8 cellular contexts compared by ENCODE assay signal in the genomic region with DNA sequence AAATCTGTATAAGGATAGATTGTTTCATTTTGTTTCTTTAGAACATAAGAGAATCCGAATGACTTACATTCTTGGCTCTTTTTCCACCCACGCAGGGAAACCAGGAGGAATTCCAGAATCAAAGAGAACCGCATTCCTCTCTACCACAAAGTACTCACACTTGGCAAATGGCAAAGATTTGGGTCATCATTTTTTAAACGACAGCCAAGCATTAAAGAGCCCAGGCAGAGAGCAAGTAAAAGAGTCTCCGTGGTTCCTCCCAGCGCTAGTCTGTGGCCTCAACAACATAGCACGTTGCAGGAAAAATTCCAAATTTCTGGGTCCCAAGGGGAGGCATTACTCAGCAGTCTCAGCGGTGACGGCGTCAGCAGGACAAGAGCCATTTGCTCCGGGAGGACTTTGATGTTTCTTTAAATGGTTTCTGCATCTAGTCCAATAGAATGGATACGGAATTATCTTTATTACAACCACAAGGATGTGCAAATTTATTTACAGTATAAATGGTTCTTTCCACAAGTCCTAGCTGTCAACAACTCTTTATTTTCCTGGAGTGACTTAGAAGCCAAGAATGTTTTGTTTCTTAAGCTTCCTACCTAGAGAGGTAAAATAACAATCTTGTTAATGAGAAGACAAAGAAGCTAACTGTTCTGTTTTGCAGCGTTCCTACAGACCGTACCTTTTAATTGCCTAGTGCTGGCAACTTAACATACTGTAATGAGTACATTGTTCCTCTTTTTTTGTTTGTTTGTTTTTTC.
A peak's percentile ranks its signal among the peaks of the same experiment; 100 is the strongest.
DNase-seq lines count a peak whose midpoint lies in the region; ATAC-seq and TF ChIP-seq lines count a peak whose summit lies in the region.

No MANE protein-coding gene starts in this region.

- DNase-seq in AG09319 (ENCODE audit: extremely low read depth, low read depth), result peak; percentile 84
- peak; percentile 22 for DNase-seq in NCI-H2196 (lab: John Stamatoyannopoulos, UW; ENCODE audit: unreplicated experiment)
- DNase-seq in lung (ENCODE audit: low spot score), result peak; percentile 74
- peak; percentile 67 to 71 for DNase-seq in uterus
- DNase-seq in NCI-H1694 (lab: John Stamatoyannopoulos, UW), result no peak
- DNase-seq in NCI-H524 treated with DMSO at 0.1 percent for 48 hours (lab: John Stamatoyannopoulos, UW), result no peak

- intact Hi-C loops in uterus (cut with DNase I; ENCODE audit: low total_unique reads), result no loop called here

- H3K36me3 ChIP-seq in ectodermal cell (ENCODE audit: control insufficient read depth, insufficient read depth, low read length), result no peaks in the 10 kb centered on the region
- H3K36me3 ChIP-seq in lung (ENCODE audit: control insufficient read depth in 2 of 2, insufficient read depth in 2 of 2, low read length in 2 of 2), result no peaks in the 10 kb centered on the region
- H3K36me3 ChIP-seq in uterus, result no peaks in the 10 kb centered on the region

- ATAC-seq in lung (ENCODE audit: insufficient read depth, low FRiP score), result peak; percentile 86
- ATAC-seq in HG03196 (IDR thresholded peaks at IDR 0.05; ENCODE audit: unreplicated experiment), result no peak

- H3K9me3 ChIP-seq in ectodermal cell (ENCODE audit: control insufficient read depth, low read length), result no peaks in the 10 kb centered on the region
- no peaks in the 10 kb centered on the region for H3K9me3 ChIP-seq in lung (ENCODE audit: control insufficient read depth in 2 of 2, insufficient read depth in 1 of 2, low read length in 1 of 2)
- no peaks in the 10 kb centered on the region for H3K9me3 ChIP-seq in uterus

- WGBS in ectodermal cell, 2 experiments, result 0 to 1% methylated on average over 13 to 14 of the region's 14 CpGs
- WGBS in lung, 2 donors, result 9 to 10% methylated on average over 14 of the region's 14 CpGs

- peak overlapping the region; percentile 43 for H3K4me3 ChIP-seq in ectodermal cell (ENCODE audit: insufficient read depth, low read depth, low read length)
- H3K4me3 ChIP-seq in lung, result no peak overlapping the region
- H3K4me3 ChIP-seq in uterus, result peak overlapping the region in 1 of 2 donors; percentile 14

- peaks cover 49% of the 10 kb centered on the region for H3K4me1 ChIP-seq in ectodermal cell (ENCODE audit: control insufficient read depth, insufficient read depth, low read length)
- no peaks in the 10 kb centered on the region for H3K4me1 ChIP-seq in lung (ENCODE audit: control insufficient read depth in 2 of 2, insufficient read depth in 2 of 2, low read length in 2 of 2)
- no peaks in the 10 kb centered on the region for H3K4me1 ChIP-seq in uterus

- H3K27me3 ChIP-seq in ectodermal cell (ENCODE audit: control insufficient read depth, insufficient read depth, low read length, poor library complexity, severe bottlenecking) (no peaks in the 10 kb centered on the region), lung (ENCODE audit: control insufficient read depth, insufficient read depth) (no peaks in the 10 kb centered on the region), uterus (no peaks in the 10 kb centered on the region)

- TF ChIP-seq CTCF in AG09319 (IDR thresholded peaks at IDR 0.05; ENCODE audit: low read depth, low read length) (no peak), lung (IDR thresholded peaks at IDR 0.05; ENCODE audit: control extremely low read depth, extremely low read depth) (no peak), uterus (IDR thresholded peaks at IDR 0.05) (no peak)

- H3K27ac ChIP-seq in ectodermal cell (ENCODE audit: insufficient read depth, low read depth, low read length, poor library complexity, severe bottlenecking) (peak overlapping the region; percentile 90), lung (ENCODE audit: low read depth in 1 of 2, low read length in 1 of 2) (peak overlapping the region in 1 of 2 donors; percentile 53), uterus (peak overlapping the region; percentile 23 to 59)

- no peak for TF ChIP-seq POLR2A in uterus (IDR thresholded peaks at IDR 0.05)

Comparison
In these comparisons a context has a peak if more than half of its experiments do, and no peak if none do; other contexts are left out.
1. DNase-seq: peak in AG09319 (single experiment), NCI-H2196 (single experiment), lung (single experiment) and uterus (2 of 2); none in NCI-H1694 (single experiment) and NCI-H524 treated with DMSO at 0.1 percent for 48 hours (single experiment).